In the genomic region with DNA sequence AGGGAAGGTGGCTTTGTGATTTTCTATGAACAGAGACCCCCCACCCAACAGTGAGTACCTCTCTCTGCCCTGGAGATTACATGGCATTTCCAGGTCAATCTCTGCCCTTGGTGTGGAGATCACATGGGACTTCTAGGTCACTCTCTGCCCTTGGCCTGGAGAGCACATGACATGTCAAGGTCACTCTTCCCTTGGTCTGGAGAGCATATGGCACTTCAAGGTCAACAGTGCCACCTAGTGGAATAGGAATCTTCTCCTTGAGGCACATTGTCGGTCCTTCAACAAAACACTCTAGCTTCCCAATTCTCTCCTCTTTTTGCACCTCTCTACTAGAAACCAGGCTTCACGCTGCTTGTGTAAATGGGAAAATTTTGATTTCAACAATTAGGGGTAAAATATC, we compare ENCODE assay signal across 9 cellular contexts.
DNase-seq lines count a peak whose midpoint lies in the region; ATAC-seq and TF ChIP-seq lines count a peak whose summit lies in the region.
"Had no signal": no experiment of that assay in that cellular context is flagged by ENCODE, and none has a peak within 500 bp of the region (broad histone marks: within the 10 kb centered on the region; RNA-seq: fewer than 3 reads in every experiment).

No MANE protein-coding gene starts in this region.

- H3K27ac Mint-ChIP-seq in mesothelial cell of epicardium = no peak overlapping the region

- H2AFZ ChIP-seq in SU-DHL-6 (ENCODE audit: low read depth, low read length, severe bottlenecking) = no peak overlapping the region

- no peaks in the 10 kb centered on the region for H3K36me3 ChIP-seq in SU-DHL-6 (ENCODE audit: low read length)
- H3K36me3 ChIP-seq: BLaER1 had no signal

- no peaks in the 10 kb centered on the region for H3K79me2 ChIP-seq in SU-DHL-6 (ENCODE audit: insufficient read depth, low read length)

- H3K9ac ChIP-seq in SU-DHL-6 (ENCODE audit: low read length) = no peak overlapping the region
- H3K9ac ChIP-seq: BLaER1 had no signal

- TF ChIP-seq CTCF in SU-DHL-6 (IDR thresholded peaks at IDR 0.05; ENCODE audit: insufficient read depth, low read length, poor library complexity, severe bottlenecking) (peak; percentile 32), mesothelial cell of epicardium (IDR thresholded peaks at IDR 0.05; ENCODE audit: unreplicated experiment) (no peak)

- no peak overlapping the region for H3K27ac ChIP-seq in SU-DHL-6 (ENCODE audit: low read depth, low read length)
- H3K27ac ChIP-seq: BLaER1 had no signal

- H3K9me2 ChIP-seq in SU-DHL-6 (replicated peaks; ENCODE audit: insufficient read depth, low read length) = no peaks in the 10 kb centered on the region

- H4K20me1 ChIP-seq in SU-DHL-6 (ENCODE audit: low read depth, low read length) = no peaks in the 10 kb centered on the region
- H4K20me1 ChIP-seq: BLaER1 had no signal

- H3F3A ChIP-seq in SU-DHL-6 (ENCODE audit: insufficient read depth) = no peaks in the 10 kb centered on the region

- H3K27me3 ChIP-seq in SU-DHL-6 (ENCODE audit: low read length) = no peaks in the 10 kb centered on the region
- H3K27me3 ChIP-seq: BLaER1 had no signal

- H3K9me3 Mint-ChIP-seq in mesothelial cell of epicardium = peaks cover 15% of the 10 kb centered on the region

- H3K4me2 ChIP-seq in SU-DHL-6 (ENCODE audit: low read depth, low read length, poor library complexity, severe bottlenecking) = no peak overlapping the region
- H3K4me2 ChIP-seq: BLaER1 had no signal

- no peaks in the 10 kb centered on the region for H3K4me1 Mint-ChIP-seq in mesothelial cell of epicardium

- no peak overlapping the region for H3K4me3 ChIP-seq in SU-DHL-6 (ENCODE audit: insufficient read depth, low read length, poor library complexity, severe bottlenecking)
- H3K4me3 ChIP-seq: BLaER1 had no signal

- H3K9me3 ChIP-seq in SU-DHL-6 (ENCODE audit: insufficient read depth, low read length) = no peaks in the 10 kb centered on the region

- ATAC-seq in GM21515 (IDR thresholded peaks at IDR 0.05; ENCODE audit: unreplicated experiment) = peak; percentile 93

- H3K36me3 Mint-ChIP-seq in mesothelial cell of epicardium = no peaks in the 10 kb centered on the region

- DNase-seq in NCI-H1417 (lab: John Stamatoyannopoulos, UW) (peak; percentile 16 to 44 (median 36)), NCI-H1417 treated with DMSO at 0.1 percent for 48 hours (lab: John Stamatoyannopoulos, UW) (no peak), HT1080 (ENCODE audit: low read depth) (peak; percentile 45), iris pigment epithelial cell (ENCODE audit: low read depth) (peak; percentile 27), 8988T (no peak), mesothelial cell of epicardium (ENCODE audit: low spot score in 2 of 2, unreplicated experiment in 2 of 2) (no peak)

- H3K27me3 Mint-ChIP-seq in mesothelial cell of epicardium (ENCODE audit: low read depth) = no peaks in the 10 kb centered on the region

- H3K4me3 Mint-ChIP-seq in mesothelial cell of epicardium = no peak overlapping the region

Comparison
In these comparisons a context has a peak if more than half of its experiments do, and no peak if none do; other contexts are left out.
1. DNase-seq: peak in NCI-H1417 (3 of 3), HT1080 (single experiment) and iris pigment epithelial cell (single experiment); none in NCI-H1417 treated with DMSO at 0.1 percent for 48 hours (single experiment), 8988T (single experiment) and mesothelial cell of epicardium (0 of 2).